In the genomic region with DNA sequence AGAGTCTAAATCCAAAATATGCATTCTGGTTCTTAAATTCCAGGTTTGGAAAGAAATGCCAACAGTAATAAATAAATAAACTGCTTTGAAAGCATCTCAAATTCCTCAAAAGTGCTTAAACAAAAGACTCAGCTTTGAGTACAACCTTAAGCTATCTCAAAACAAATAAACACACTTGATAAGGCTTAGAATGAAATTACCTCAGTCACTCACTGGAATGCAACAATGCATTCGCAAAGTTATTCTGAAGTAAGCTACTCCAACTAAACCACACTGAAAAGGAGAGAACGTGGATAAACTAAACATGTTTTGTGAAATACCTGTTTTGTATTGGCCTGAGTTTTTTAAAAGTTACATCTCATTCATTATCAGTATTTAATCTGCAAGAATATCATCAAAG, we compare ENCODE assay signal across 8 cellular contexts. TPM values are rescaled to one million over a fixed set of nuclear protein-coding genes. Genes with fewer than 3 reads are reported as not detected.
A peak's percentile ranks its signal among the peaks of the same experiment; 100 is the strongest.
DNase-seq lines count a peak whose midpoint lies in the region; ATAC-seq and TF ChIP-seq lines count a peak whose summit lies in the region.

No MANE protein-coding gene starts in this region.

- no peak for ATAC-seq in upper lobe of right lung

- H3K36me3 Mint-ChIP-seq in activated naive CD4-positive, alpha-beta T cell treated with anti-CD3 and anti-CD28 coated beads, Interleukin-2, amount 10 ng/mL, durations not matched to agents 7 days and 5 days = peaks cover 3% of the 10 kb centered on the region

- H3K4me1 Mint-ChIP-seq in activated naive CD4-positive, alpha-beta T cell treated with anti-CD3 and anti-CD28 coated beads, Interleukin-2, amount 10 ng/mL, durations not matched to agents 7 days and 5 days = peaks cover 24% of the 10 kb centered on the region

- no peak for DNase-seq in activated naive CD4-positive, alpha-beta T cell treated with anti-CD3 and anti-CD28 coated beads, Interleukin-2, amount 10 ng/mL, durations not matched to agents 7 days and 5 days
- no peak for DNase-seq in activated naive CD4-positive, alpha-beta T cell (lab: John Stamatoyannopoulos, UW)
- DNase-seq in amniotic epithelial cell (ENCODE audit: low read depth) (peak; percentile 73), left kidney (ENCODE audit: low read depth, low spot score) (peak; percentile 31), upper lobe of right lung (no peak), hepatic stellate cell (ENCODE audit: low spot score) (no peak), DMS 273 (lab: John Stamatoyannopoulos, UW; ENCODE audit: unreplicated experiment) (no peak), GM13976 (ENCODE audit: low spot score) (no peak)

- in situ Hi-C loops in GM13976 (cut with MboI; ENCODE audit: low sequenced_read_pairs, unreplicated experiment) = no loop called here

- CTCF ChIA-PET in activated naive CD4-positive, alpha-beta T cell treated with anti-CD3 and anti-CD28 coated beads, Interleukin-2, amount 10 ng/mL, durations not matched to agents 7 days and 5 days (lab: Charles Lee) = interaction anchor here (0.8 kb wide), 1 partner anchor 137 kb away, joined by 3 read pairs; no protein-coding TSS in a partner anchor

- H3K4me3 Mint-ChIP-seq in activated naive CD4-positive, alpha-beta T cell treated with anti-CD3 and anti-CD28 coated beads, Interleukin-2, amount 10 ng/mL, durations not matched to agents 7 days and 5 days = peak overlapping the region; percentile 89

- H3K36me3 ChIP-seq in upper lobe of right lung = peaks cover 8% of the 10 kb centered on the region

- no peaks in the 10 kb centered on the region for H3K9me3 ChIP-seq in upper lobe of right lung

- H3K27ac ChIP-seq in upper lobe of right lung = peak overlapping the region; percentile 89

- H3K27ac Mint-ChIP-seq in activated naive CD4-positive, alpha-beta T cell treated with anti-CD3 and anti-CD28 coated beads, Interleukin-2, amount 10 ng/mL, durations not matched to agents 7 days and 5 days = peak overlapping the region; percentile 89

- H3K27me3 Mint-ChIP-seq in activated naive CD4-positive, alpha-beta T cell treated with anti-CD3 and anti-CD28 coated beads, Interleukin-2, amount 10 ng/mL, durations not matched to agents 7 days and 5 days = no peaks in the 10 kb centered on the region

- TF ChIP-seq CTCF in upper lobe of right lung (IDR thresholded peaks at IDR 0.05) (no peak), GM13976 (IDR thresholded peaks at IDR 0.05; ENCODE audit: borderline replicate concordance, control extremely low read depth, extremely low read depth, insufficient read depth, missing control alignments) (no peak)

- no peaks in the 10 kb centered on the region for H3K27me3 ChIP-seq in upper lobe of right lung

- peak overlapping the region; percentile 68 for H3K4me3 ChIP-seq in upper lobe of right lung

- intact Hi-C loops in upper lobe of right lung (cut with DNase I) = no loop called here

- H3K4me1 ChIP-seq in upper lobe of right lung = peaks cover 2% of the 10 kb centered on the region

- no peaks in the 10 kb centered on the region for H3K9me3 Mint-ChIP-seq in activated naive CD4-positive, alpha-beta T cell treated with anti-CD3 and anti-CD28 coated beads, Interleukin-2, amount 10 ng/mL, durations not matched to agents 7 days and 5 days

RNA-seq across cellular contexts. Expression of a gene that starts 1.2 kb away (rescaled TPM):
- 48.4 TPM for total RNA-seq in upper lobe of right lung

Comparison
In these comparisons a context has a peak if more than half of its experiments do, and no peak if none do; other contexts are left out.
1. DNase-seq: peak in amniotic epithelial cell (single experiment) and left kidney (single experiment); none in activated naive CD4-positive, alpha-beta T cell treated with anti-CD3 and anti-CD28 coated beads, Interleukin-2, amount 10 ng/mL, durations not matched to agents 7 days and 5 days (single experiment), activated naive CD4-positive, alpha-beta T cell (0 of 4), upper lobe of right lung (single experiment), hepatic stellate cell (single experiment), DMS 273 (single experiment) and GM13976 (single experiment).